In genomic region chr16:2752035-2752849, GRCh38 we compare ENCODE assay signal across 8 cellular contexts. TPM values are rescaled to one million over a fixed set of nuclear protein-coding genes. Genes with fewer than 3 reads are reported as not detected.
DNase-seq lines count a peak whose midpoint lies in the region; ATAC-seq and TF ChIP-seq lines count a peak whose summit lies in the region.

SRRM2 (plus strand) TSS chr16:2752638; CDS start chr16:2756365, 3,727 bp downstream.

- H2AFZ ChIP-seq in GM23338, result peak within 1 kb of the TSS; percentile 94

- H3K27ac ChIP-seq in GM23338 (ENCODE audit: low read depth) (peak within 1 kb of the TSS; percentile 100), esophagus squamous epithelium (peak within 1 kb of the TSS; percentile 98 to 100 (median 98))

- H3K27me3 Mint-ChIP-seq in GM23338 (ENCODE audit: insufficient read depth, low read depth, poor library complexity), result peaks cover 16% of the 10 kb centered on the region

- TF ChIP-seq CTCF in GM23338 (conservative IDR thresholded peaks at IDR 0.05; ENCODE audit: low read depth in 2 of 2), result no peak
- peak in 4 of 6 experiments; percentile 4 to 24 (median 14) for TF ChIP-seq CTCF in esophagus squamous epithelium (IDR thresholded peaks at IDR 0.05)

- DNase-seq in Daoy (ENCODE audit: low read depth) (peak; percentile 96), GM23338 (ENCODE audit: low spot score) (peak; percentile 97), Kasumi-1 (lab: John Stamatoyannopoulos, UW) (peak; percentile 84 to 88), RKO (ENCODE audit: low spot score) (peak; percentile 95), activated T-helper 1 cell treated with Interleukin-2 at 50 U/mL for 16 hours (ENCODE audit: low read depth) (peak; percentile 89), esophagus squamous epithelium (lab: John Stamatoyannopoulos, UW) (peak; percentile 75), myocyte (ENCODE audit: low read depth) (peak; percentile 97)
- peak; percentile 89 to 91 for DNase-seq in stimulated activated CD8-positive, alpha-beta memory T cell treated with anti-CD3 and anti-CD28 coated beads, Interleukin-7, amount 100 ng/mL, for 4 hours (ENCODE audit: low read depth in 2 of 2)

- peaks cover 35% of the 10 kb centered on the region for H4K20me1 ChIP-seq in GM23338 (replicated peaks; ENCODE audit: insufficient read depth)

- peaks cover 25% of the 10 kb centered on the region for H3K4me1 ChIP-seq in GM23338 (ENCODE audit: insufficient read depth)
- peaks cover 30 to 51% (median 34%) of the 10 kb centered on the region in 3 donors for H3K4me1 ChIP-seq in esophagus squamous epithelium

- H3K36me3 Mint-ChIP-seq in GM23338 (ENCODE audit: low read depth), result peaks cover 51% of the 10 kb centered on the region

- H3K9me3 Mint-ChIP-seq in GM23338, result no peaks in the 10 kb centered on the region; the same call in 2 of the 3 replicates

- H3K36me3 ChIP-seq in GM23338 (ENCODE audit: insufficient read depth) (peaks cover 5% of the 10 kb centered on the region), esophagus squamous epithelium (peaks cover 0 to 22% (median under 1%) of the 10 kb centered on the region in 3 donors)

- peak in 3 of 4 donors; percentile 97 to 100 (median 97) for TF ChIP-seq POLR2A in esophagus squamous epithelium (IDR thresholded peaks at IDR 0.05)

- peak within 1 kb of the TSS; percentile 100 for H3K4me2 ChIP-seq in GM23338

- H3F3A ChIP-seq in GM23338 (replicated peaks; ENCODE audit: low read depth), result peaks cover 44% of the 10 kb centered on the region

- ATAC-seq in GM23338, result peak; percentile 80

- 2% methylated on average over 12 of the region's 99 CpGs; no CpG with 5 or more reads in 1 of the 2 donors for WGBS in esophagus squamous epithelium, 2 donors

- no peaks in the 10 kb centered on the region for H3K27me3 ChIP-seq in GM23338 (ENCODE audit: insufficient read depth)
- no peaks in the 10 kb centered on the region for H3K27me3 ChIP-seq in esophagus squamous epithelium

- H3K4me1 Mint-ChIP-seq in GM23338, result peaks cover 35% of the 10 kb centered on the region

- peak within 1 kb of the TSS; percentile 97 for H3K27ac Mint-ChIP-seq in GM23338

- H3K79me2 ChIP-seq in GM23338 (replicated peaks; ENCODE audit: insufficient read depth), result peaks cover 59% of the 10 kb centered on the region

- peak within 1 kb of the TSS; percentile 93 for H3K4me3 Mint-ChIP-seq in GM23338

- intact Hi-C loops in esophagus squamous epithelium (cut with DNase I), result no loop called here

- no peaks in the 10 kb centered on the region for H3K9me3 ChIP-seq in esophagus squamous epithelium

- H3K9me2 ChIP-seq in GM23338 (ENCODE audit: insufficient read depth), result no peaks in the 10 kb centered on the region

- H3K4me3 ChIP-seq in GM23338, result peak within 1 kb of the TSS; percentile 99
- peak within 1 kb of the TSS; percentile 75 to 96 (median 84) for H3K4me3 ChIP-seq in esophagus squamous epithelium

TF ChIP-seq in GM23338, 12 proteins besides CTCF, POLR2A, EP300 and RAD21:
- TF ChIP-seq CREB1 (CRISPR knock-in tag; IDR thresholded peaks at IDR 0.05; ENCODE audit: low read depth) (peak; percentile 93), EZH2phosphoT487 (IDR thresholded peaks at IDR 0.05; ENCODE audit: unreplicated experiment) (no peak), ETS1 (IDR thresholded peaks at IDR 0.05) (peak; percentile 89), POLR2AphosphoS5 (IDR thresholded peaks at IDR 0.05; ENCODE audit: low read depth) (peak; percentile 62), NANOG (IDR thresholded peaks at IDR 0.05; ENCODE audit: borderline replicate concordance) (no peak), ZNF462 (CRISPR knock-in tag; IDR thresholded peaks at IDR 0.05) (no peak)

RNA-seq across cellular contexts. Expression of gene SRRM2, which starts in this region (rescaled TPM):
- 18.3 and 32.6 TPM in 2 replicates for total RNA-seq in Daoy (2014; rRNA removed; shearing (Covaris generic))
- 253 and 308 TPM in 2 replicates for total RNA-seq in GM23338 (2014; rRNA removed; shearing (Covaris generic))
- 893 and 928 TPM in 2 replicates for polyA plus RNA-seq in GM23338 (2016; fragmentation: Nextera tagmentation; extraction: Ambion mirVana)
- total RNA-seq in esophagus squamous epithelium (100 to 1,000 TPM in 3 of 4 donors, 10 to 100 TPM in 1; 80.7 to 290 (median 233) TPM), myocyte (93.5 and 93.8 TPM in 2 replicates)
- 291 TPM for polyA plus RNA-seq in myocyte (2012)

Comparison
In these comparisons a context has a peak if more than half of its experiments do, and no peak if none do; other contexts are left out.
1. Peak in every context shown above with its lines: DNase-seq, ATAC-seq, H3K4me3 ChIP-seq and H3K27ac ChIP-seq.
2. CTCF ChIP-seq: peak in esophagus squamous epithelium (4 of 6); none in GM23338 (0 of 2).